In genomic region chr1:229572286-229572685, GRCh38 we compare ENCODE assay signal across 1 cellular context.
TF ChIP-seq lines count a peak whose summit lies in the region.

No MANE protein-coding gene starts in this region.

TF ChIP-seq in HEK293, 187 proteins besides CTCF, POLR2A, EP300 and RAD21 (continued from another document and continues in another):
- peak; percentile 29; the same call in 1 of the 2 replicates for TF ChIP-seq SP3 (tag by site-specific recombination; IDR thresholded peaks at IDR 0.05)
- TF ChIP-seq ZNF529 (tag by site-specific recombination; IDR thresholded peaks at IDR 0.05; ENCODE audit: insufficient replicate concordance) = no peak
- TF ChIP-seq, protein P1, sequence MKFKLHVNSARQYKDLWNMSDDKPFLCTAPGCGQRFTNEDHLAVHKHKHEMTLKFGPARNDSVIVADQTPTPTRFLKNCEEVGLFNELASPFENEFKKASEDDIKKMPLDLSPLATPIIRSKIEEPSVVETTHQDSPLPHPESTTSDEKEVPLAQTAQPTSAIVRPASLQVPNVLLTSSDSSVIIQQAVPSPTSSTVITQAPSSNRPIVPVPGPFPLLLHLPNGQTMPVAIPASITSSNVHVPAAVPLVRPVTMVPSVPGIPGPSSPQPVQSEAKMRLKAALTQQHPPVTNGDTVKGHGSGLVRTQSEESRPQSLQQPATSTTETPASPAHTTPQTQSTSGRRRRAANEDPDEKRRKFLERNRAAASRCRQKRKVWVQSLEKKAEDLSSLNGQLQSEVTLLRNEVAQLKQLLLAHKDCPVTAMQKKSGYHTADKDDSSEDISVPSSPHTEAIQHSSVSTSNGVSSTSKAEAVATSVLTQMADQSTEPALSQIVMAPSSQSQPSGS (tag by site-specific recombination; IDR thresholded peaks at IDR 0.05; ENCODE audit: low read depth) = peak; percentile 37
- peak; percentile 92 for TF ChIP-seq OSR2 (tag by site-specific recombination; IDR thresholded peaks at IDR 0.05)
- TF ChIP-seq KLF8 (tag by site-specific recombination; IDR thresholded peaks at IDR 0.05) = peak; percentile 85
- TF ChIP-seq ZNF473 (tag by site-specific recombination; IDR thresholded peaks at IDR 0.05) = no peak
- peak; percentile 76 for TF ChIP-seq ZNF843 (tag by site-specific recombination; IDR thresholded peaks at IDR 0.05)
- no peak for TF ChIP-seq ZNF624 (tag by site-specific recombination; IDR thresholded peaks at IDR 0.05)
- TF ChIP-seq ZNF600 (tag by site-specific recombination; IDR thresholded peaks at IDR 0.05) = 0 out of 2 replicates have a peak, but pooled peaks have one; percentile 34
- peak; percentile 88 for TF ChIP-seq TRIM28 (IDR thresholded peaks at IDR 0.05; ENCODE audit: borderline replicate concordance, low read length)
- TF ChIP-seq PRDM10 (tag by site-specific recombination; IDR thresholded peaks at IDR 0.05) = peak; percentile 95
- no peak; the same call in 1 of the 2 replicates for TF ChIP-seq ZNF610 (tag by site-specific recombination; IDR thresholded peaks at IDR 0.05; ENCODE audit: borderline replicate concordance)
- no peak for TF ChIP-seq REPIN1 (tag by site-specific recombination; IDR thresholded peaks at IDR 0.05; ENCODE audit: low read depth)
- no peak for TF ChIP-seq ZSCAN5A (tag by site-specific recombination; IDR thresholded peaks at IDR 0.05)
- no peak for TF ChIP-seq ZNF513 (tag by site-specific recombination; IDR thresholded peaks at IDR 0.05)
- TF ChIP-seq, protein P2, sequence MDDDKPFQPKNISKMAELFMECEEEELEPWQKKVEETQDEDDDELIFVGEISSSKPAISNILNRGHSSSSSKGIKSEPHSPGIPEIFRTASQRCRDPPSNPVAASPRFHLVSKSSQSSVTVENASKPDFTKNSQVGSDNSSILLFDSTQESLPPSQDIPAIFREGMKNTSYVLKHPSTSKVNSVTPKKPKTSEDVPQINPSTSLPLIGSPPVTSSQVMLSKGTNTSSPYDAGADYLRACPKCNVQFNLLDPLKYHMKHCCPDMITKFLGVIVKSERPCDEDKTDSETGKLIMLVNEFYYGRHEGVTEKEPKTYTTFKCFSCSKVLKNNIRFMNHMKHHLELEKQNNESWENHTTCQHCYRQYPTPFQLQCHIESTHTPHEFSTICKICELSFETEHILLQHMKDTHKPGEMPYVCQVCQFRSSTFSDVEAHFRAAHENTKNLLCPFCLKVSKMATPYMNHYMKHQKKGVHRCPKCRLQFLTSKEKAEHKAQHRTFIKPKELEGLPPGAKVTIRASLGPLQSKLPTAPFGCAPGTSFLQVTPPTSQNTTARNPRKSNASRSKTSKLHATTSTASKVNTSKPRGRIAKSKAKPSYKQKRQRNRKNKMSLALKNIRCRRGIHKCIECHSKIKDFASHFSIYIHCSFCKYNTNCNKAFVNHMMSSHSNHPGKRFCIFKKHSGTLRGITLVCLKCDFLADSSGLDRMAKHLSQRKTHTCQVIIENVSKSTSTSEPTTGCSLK (tag by site-specific recombination; IDR thresholded peaks at IDR 0.05) = no peak
- TF ChIP-seq KLF16 (tag by site-specific recombination; IDR thresholded peaks at IDR 0.05) = no peak
- TF ChIP-seq ZNF449 (tag by site-specific recombination; IDR thresholded peaks at IDR 0.05) = no peak
- TF ChIP-seq ZNF18 (tag by site-specific recombination; IDR thresholded peaks at IDR 0.05) = 0 out of 2 replicates have a peak, but pooled peaks have one; percentile 50
- TF ChIP-seq, protein P3, sequence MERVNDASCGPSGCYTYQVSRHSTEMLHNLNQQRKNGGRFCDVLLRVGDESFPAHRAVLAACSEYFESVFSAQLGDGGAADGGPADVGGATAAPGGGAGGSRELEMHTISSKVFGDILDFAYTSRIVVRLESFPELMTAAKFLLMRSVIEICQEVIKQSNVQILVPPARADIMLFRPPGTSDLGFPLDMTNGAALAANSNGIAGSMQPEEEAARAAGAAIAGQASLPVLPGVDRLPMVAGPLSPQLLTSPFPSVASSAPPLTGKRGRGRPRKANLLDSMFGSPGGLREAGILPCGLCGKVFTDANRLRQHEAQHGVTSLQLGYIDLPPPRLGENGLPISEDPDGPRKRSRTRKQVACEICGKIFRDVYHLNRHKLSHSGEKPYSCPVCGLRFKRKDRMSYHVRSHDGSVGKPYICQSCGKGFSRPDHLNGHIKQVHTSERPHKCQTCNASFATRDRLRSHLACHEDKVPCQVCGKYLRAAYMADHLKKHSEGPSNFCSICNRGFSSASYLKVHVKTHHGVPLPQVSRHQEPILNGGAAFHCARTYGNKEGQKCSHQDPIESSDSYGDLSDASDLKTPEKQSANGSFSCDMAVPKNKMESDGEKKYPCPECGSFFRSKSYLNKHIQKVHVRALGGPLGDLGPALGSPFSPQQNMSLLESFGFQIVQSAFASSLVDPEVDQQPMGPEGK (tag by site-specific recombination; IDR thresholded peaks at IDR 0.05) = 0 out of 2 replicates have a peak, but pooled peaks have one; percentile 33
- peak; percentile 82 for TF ChIP-seq ZBTB17 (tag by site-specific recombination; IDR thresholded peaks at IDR 0.05)
- 0 out of 2 replicates have a peak, but pooled peaks have one; percentile 50 for TF ChIP-seq BCL11A (tag by site-specific recombination; IDR thresholded peaks at IDR 0.05; ENCODE audit: low read depth)
- peak; percentile 53 for TF ChIP-seq ZXDB (tag by site-specific recombination; IDR thresholded peaks at IDR 0.05)
- peak; percentile 82 for TF ChIP-seq ZNF629 (tag by site-specific recombination; IDR thresholded peaks at IDR 0.05)
- TF ChIP-seq ZBTB8A (tag by site-specific recombination; IDR thresholded peaks at IDR 0.05) = peak; percentile 58
- peak; percentile 78 for TF ChIP-seq IKZF3 (tag by site-specific recombination; IDR thresholded peaks at IDR 0.05)
- TF ChIP-seq ZNF501 (tag by site-specific recombination; IDR thresholded peaks at IDR 0.05) = no peak
- peak; percentile 77; the same call in 1 of the 2 replicates for TF ChIP-seq EGR2 (tag by site-specific recombination; IDR thresholded peaks at IDR 0.05; ENCODE audit: low read depth)
- TF ChIP-seq ZBTB44 (tag by site-specific recombination; IDR thresholded peaks at IDR 0.05) = peak; percentile 87
- TF ChIP-seq MYNN (tag by site-specific recombination; IDR thresholded peaks at IDR 0.05; ENCODE audit: borderline replicate concordance) = no peak
- TF ChIP-seq, protein P4, sequence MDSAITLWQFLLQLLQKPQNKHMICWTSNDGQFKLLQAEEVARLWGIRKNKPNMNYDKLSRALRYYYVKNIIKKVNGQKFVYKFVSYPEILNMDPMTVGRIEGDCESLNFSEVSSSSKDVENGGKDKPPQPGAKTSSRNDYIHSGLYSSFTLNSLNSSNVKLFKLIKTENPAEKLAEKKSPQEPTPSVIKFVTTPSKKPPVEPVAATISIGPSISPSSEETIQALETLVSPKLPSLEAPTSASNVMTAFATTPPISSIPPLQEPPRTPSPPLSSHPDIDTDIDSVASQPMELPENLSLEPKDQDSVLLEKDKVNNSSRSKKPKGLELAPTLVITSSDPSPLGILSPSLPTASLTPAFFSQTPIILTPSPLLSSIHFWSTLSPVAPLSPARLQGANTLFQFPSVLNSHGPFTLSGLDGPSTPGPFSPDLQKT (IDR thresholded peaks at IDR 0.05; ENCODE audit: borderline replicate concordance, low read depth, low read length) = no peak
- no peak for TF ChIP-seq KLF9 (tag by site-specific recombination; IDR thresholded peaks at IDR 0.05; ENCODE audit: low read depth)
- no peak; the same call in 1 of the 2 replicates for TF ChIP-seq BCL6B (tag by site-specific recombination; IDR thresholded peaks at IDR 0.05)
- peak; percentile 75; the same call in 1 of the 2 replicates for TF ChIP-seq ZNF24 (tag by site-specific recombination; IDR thresholded peaks at IDR 0.05)
